ENCODE assay signal across 24 cellular contexts in genomic region chr13:103000157-103000556, GRCh38.
"Had no signal": no experiment of that assay in that cellular context is flagged by ENCODE, and none has a peak within 500 bp of the region (broad histone marks: within the 10 kb centered on the region; RNA-seq: fewer than 3 reads in every experiment).

No MANE protein-coding gene starts in this region.

- H2AFZ ChIP-seq: PC-9 had no signal

- H3K4me3 ChIP-seq: MG63, PC-9, Peyer's patch, SJCRH30 had no signal

- H3K9me3 ChIP-seq: MG63, Peyer's patch, SJCRH30 had no signal

- DNase-seq: IMR-90, Karpas-422, KG1, MG63, NCI-H1092, NCI-H1105 treated with DMSO at 0.1 percent for 48 hours, NCI-H1417 treated with DMSO at 0.1 percent for 48 hours, NCI-H146, NCI-H1694 treated with DMSO at 0.1 percent for 48 hours, NCI-H1930, NCI-H2081, NCI-H2107, NCI-H2227 treated with DMSO at 0.1 percent for 48 hours, NCI-H446, NCI-H510A, NCI-H524 treated with DMSO at 0.1 percent for 48 hours, NCI-H69, NCI-H774, PC-9, Peyer's patch, SHP77 treated with DMSO at 0.1 percent for 48 hours, SJCRH30 had no signal

- ATAC-seq: Right ventricle myocardium inferior, SK-N-SH treated with all-trans-retinoic acid at 6 μM for 48 hours had no signal

- H3K4me2 ChIP-seq: PC-9 had no signal

- H3K27me3 ChIP-seq: MG63, Peyer's patch, SJCRH30 had no signal

- H3K4me1 ChIP-seq: SJCRH30 had no signal

- H3K27ac ChIP-seq: PC-9, Peyer's patch, SJCRH30 had no signal

- H3K36me3 ChIP-seq: MG63, Peyer's patch, SJCRH30 had no signal
